In genomic region chr17:50758989-50759544, GRCh38 we compare ENCODE assay signal across 1 cellular context.
TF ChIP-seq lines count a peak whose summit lies in the region.

No MANE protein-coding gene starts in this region.

TF ChIP-seq in WTC11, 78 proteins besides CTCF, POLR2A, EP300 and RAD21 (continued from another document):
- TF ChIP-seq AFF4 (CRISPR knock-in tag; IDR thresholded peaks at IDR 0.05; ENCODE audit: borderline replicate concordance): no peak
- TF ChIP-seq ZNF512 (CRISPR knock-in tag; IDR thresholded peaks at IDR 0.05; ENCODE audit: borderline replicate concordance): no peak
